ENCODE assay signal across 1 cellular context in genomic region chr12:10957741-10958140, GRCh38.
TF ChIP-seq lines count a peak whose summit lies in the region.

No MANE protein-coding gene starts in this region.

TF ChIP-seq in GM23338, 12 proteins besides CTCF, POLR2A, EP300 and RAD21 (continued from another document):
- TF ChIP-seq ZNF462 (CRISPR knock-in tag; IDR thresholded peaks at IDR 0.05) (no peak), NANOG (IDR thresholded peaks at IDR 0.05; ENCODE audit: borderline replicate concordance) (no peak), STAT1 (IDR thresholded peaks at IDR 0.05; ENCODE audit: unreplicated experiment) (no peak), EZH2phosphoT487 (IDR thresholded peaks at IDR 0.05; ENCODE audit: unreplicated experiment) (no peak)
